In the genomic region with DNA sequence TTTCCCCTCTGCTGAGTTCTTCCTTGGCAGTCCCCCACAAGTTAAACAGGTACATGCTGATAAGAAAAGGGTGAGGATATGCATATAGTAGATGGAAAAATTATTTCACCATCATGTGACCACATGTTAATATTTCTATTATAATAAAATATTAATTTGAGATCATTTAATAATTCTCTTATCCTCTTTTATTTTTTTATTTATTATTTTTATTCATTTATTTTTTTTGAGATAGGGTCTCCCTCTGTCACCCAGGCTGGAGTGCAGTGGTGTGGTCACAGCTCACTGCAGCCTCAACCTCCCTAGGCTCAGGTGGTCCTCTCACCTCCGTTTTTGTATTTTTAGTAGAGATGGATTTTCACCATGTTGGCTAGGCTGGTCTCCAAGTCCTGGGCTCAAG, we compare ENCODE assay signal across 28 cellular contexts.
"Had no signal": no experiment of that assay in that cellular context is flagged by ENCODE, and none has a peak within 500 bp of the region (broad histone marks: within the 10 kb centered on the region; RNA-seq: fewer than 3 reads in every experiment).

No MANE protein-coding gene starts in this region.

- DNase-seq: stimulated activated CD4-positive, alpha-beta T cell treated with anti-CD3 and anti-CD28 coated beads, Interleukin-2, amount 100 ng/mL, for 48 hours; stimulated activated CD4-positive, alpha-beta T cell treated with anti-CD3 and anti-CD28 coated beads, Interleukin-4, amount 100 ng/mL, for 1 hour; stimulated activated CD4-positive, alpha-beta T cell treated with anti-CD3 and anti-CD28 coated beads, Interleukin-4, amount 100 ng/mL, for 24 hours; stimulated activated CD4-positive, alpha-beta T cell treated with anti-CD3 and anti-CD28 coated beads, Interleukin-4, amount 100 ng/mL, for 4 hours; stimulated activated CD8-positive, alpha-beta memory T cell treated with anti-CD3 and anti-CD28 coated beads, Interleukin-4, amount 100 ng/mL, for 48 hours; stimulated activated naive B cell treated with anti-CD40 and anti-IgM and Interleukin-4, amounts not matched to agents 10 μg/mL and 1 μg/mL and 100 μg/mL, for 72 hours; stimulated activated naive CD4-positive, alpha-beta T cell; stimulated activated naive CD4-positive, alpha-beta T cell treated with Interleukin-2 at 50 U/mL for 16 hours; stimulated activated naive CD8-positive, alpha-beta T cell treated with anti-CD3 and anti-CD28 coated beads, Interleukin-15, amount 100 ng/mL, for 72 hours; stimulated activated naive CD8-positive, alpha-beta T cell treated with anti-CD3 and anti-CD28 coated beads, Interleukin-15, Interleukin-2, amounts not matched to agents 100 U/mL and 50 U/mL, for 24 hours; stomach; substantia nigra; testis; thyroid gland; tibial artery; transverse colon; trophoblast cell; upper lobe of left lung; upper lobe of right lung; uterus had no signal

- H3K4me1 Mint-ChIP-seq: stimulated activated effector memory CD8-positive, alpha-beta T cell treated with anti-CD3 and anti-CD28 coated beads, Interleukin-12 subunit alpha, Interleukin-12 subunit beta, amount 100 ng/mL, for 72 hours; stimulated activated memory B cell treated with anti-CD40 and anti-IgM and Interleukin-4, amounts not matched to agents 10 μg/mL and 1 μg/mL and 100 μg/mL, for 72 hours; stimulated activated naive B cell treated with anti-CD40 and anti-IgM and Interleukin-4, amounts not matched to agents 10 μg/mL and 1 μg/mL and 100 μg/mL, for 72 hours; stimulated activated naive CD8-positive, alpha-beta T cell treated with anti-CD3 and anti-CD28 coated beads, Interleukin-15, amount 100 ng/mL, for 72 hours had no signal

- H3K4me3 Mint-ChIP-seq: stimulated activated effector memory CD8-positive, alpha-beta T cell treated with anti-CD3 and anti-CD28 coated beads, Interleukin-12 subunit alpha, Interleukin-12 subunit beta, amount 100 ng/mL, for 72 hours; stimulated activated memory B cell treated with anti-CD40 and anti-IgM and Interleukin-4, amounts not matched to agents 10 μg/mL and 1 μg/mL and 100 μg/mL, for 72 hours; stimulated activated naive B cell treated with anti-CD40 and anti-IgM and Interleukin-4, amounts not matched to agents 10 μg/mL and 1 μg/mL and 100 μg/mL, for 72 hours; stimulated activated naive CD8-positive, alpha-beta T cell treated with anti-CD3 and anti-CD28 coated beads, Interleukin-15, amount 100 ng/mL, for 72 hours; stimulated activated naive CD8-positive, alpha-beta T cell treated with anti-CD3 and anti-CD28 coated beads, Interleukin-15, Interleukin-2, amounts not matched to agents 100 ng/mL and 50 ng/mL, for 24 hours; type B pancreatic cell had no signal

- H3K4me3 ChIP-seq: stomach, suprapubic skin, testis, thoracic aorta, thyroid gland, tibial artery, tibial nerve, transverse colon, upper lobe of left lung, upper lobe of right lung, uterus, vagina had no signal

- H3K27me3 Mint-ChIP-seq: stimulated activated memory B cell treated with anti-CD40 and anti-IgM and Interleukin-4, amounts not matched to agents 10 μg/mL and 1 μg/mL and 100 μg/mL, for 72 hours; stimulated activated naive B cell treated with anti-CD40 and anti-IgM and Interleukin-4, amounts not matched to agents 10 μg/mL and 1 μg/mL and 100 μg/mL, for 72 hours; type B pancreatic cell had no signal

- H3K9me3 Mint-ChIP-seq: type B pancreatic cell had no signal

- H3K27ac Mint-ChIP-seq: stimulated activated effector memory CD8-positive, alpha-beta T cell treated with anti-CD3 and anti-CD28 coated beads, Interleukin-12 subunit alpha, Interleukin-12 subunit beta, amount 100 ng/mL, for 72 hours; stimulated activated memory B cell treated with anti-CD40 and anti-IgM and Interleukin-4, amounts not matched to agents 10 μg/mL and 1 μg/mL and 100 μg/mL, for 72 hours; stimulated activated naive B cell treated with anti-CD40 and anti-IgM and Interleukin-4, amounts not matched to agents 10 μg/mL and 1 μg/mL and 100 μg/mL, for 72 hours; stimulated activated naive CD8-positive, alpha-beta T cell treated with anti-CD3 and anti-CD28 coated beads, Interleukin-15, amount 100 ng/mL, for 72 hours; stimulated activated naive CD8-positive, alpha-beta T cell treated with anti-CD3 and anti-CD28 coated beads, Interleukin-15, Interleukin-2, amounts not matched to agents 100 ng/mL and 50 ng/mL, for 24 hours; type B pancreatic cell had no signal

- H3K36me3 Mint-ChIP-seq: stimulated activated effector memory CD8-positive, alpha-beta T cell treated with anti-CD3 and anti-CD28 coated beads, Interleukin-12 subunit alpha, Interleukin-12 subunit beta, amount 100 ng/mL, for 72 hours; stimulated activated memory B cell treated with anti-CD40 and anti-IgM and Interleukin-4, amounts not matched to agents 10 μg/mL and 1 μg/mL and 100 μg/mL, for 72 hours; stimulated activated naive B cell treated with anti-CD40 and anti-IgM and Interleukin-4, amounts not matched to agents 10 μg/mL and 1 μg/mL and 100 μg/mL, for 72 hours; type B pancreatic cell had no signal

- ATAC-seq: stimulated activated effector memory CD8-positive, alpha-beta T cell treated with anti-CD3 and anti-CD28 coated beads, Interleukin-12 subunit alpha, Interleukin-12 subunit beta, amount 100 ng/mL, for 72 hours; stimulated activated memory B cell treated with anti-CD40 and anti-IgM and Interleukin-4, amounts not matched to agents 10 μg/mL and 1 μg/mL and 100 μg/mL, for 72 hours; stimulated activated naive B cell treated with anti-CD40 and anti-IgM and Interleukin-4, amounts not matched to agents 10 μg/mL and 1 μg/mL and 100 μg/mL, for 72 hours; stimulated activated naive CD8-positive, alpha-beta T cell treated with anti-CD3 and anti-CD28 coated beads, Interleukin-15, amount 100 ng/mL, for 72 hours; stimulated activated naive CD8-positive, alpha-beta T cell treated with anti-CD3 and anti-CD28 coated beads, Interleukin-15, Interleukin-2, amounts not matched to agents 100 U/mL and 50 U/mL, for 24 hours; upper lobe of right lung had no signal
